ENCODE assay signal across 30 cellular contexts in the genomic region with DNA sequence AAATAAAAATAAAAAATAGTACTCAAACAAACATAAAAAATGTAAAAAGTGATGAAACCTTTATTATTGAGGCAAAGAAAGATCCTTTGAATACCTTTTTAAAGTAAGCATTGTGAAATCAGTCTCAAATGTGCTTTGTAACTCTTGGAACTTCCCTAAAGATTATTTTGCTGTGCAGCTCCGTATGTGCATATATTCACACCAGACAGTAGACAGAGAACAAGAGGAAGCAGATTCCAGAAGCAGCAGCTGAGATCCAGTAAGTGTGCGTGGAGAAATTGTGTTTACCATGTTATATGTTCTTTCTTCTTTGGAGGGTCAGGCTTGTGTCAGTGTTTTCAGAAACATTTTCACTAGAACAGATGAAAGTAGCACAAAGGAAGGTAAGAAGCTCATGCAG.
DNase-seq lines count a peak whose midpoint lies in the region; ATAC-seq, FAIRE-seq and TF ChIP-seq lines count a peak whose summit lies in the region.
"Had no signal": no experiment of that assay in that cellular context is flagged by ENCODE, and none has a peak within 500 bp of the region (broad histone marks: within the 10 kb centered on the region; RNA-seq: fewer than 3 reads in every experiment).

No MANE protein-coding gene starts in this region.

- no peak overlapping the region for H4K8ac ChIP-seq in mesenchymal stem cell (ENCODE audit: low read length)

- no peak overlapping the region for H3K14ac ChIP-seq in mesenchymal stem cell (ENCODE audit: low read length in 2 of 2)

- no peak overlapping the region for H2AK5ac ChIP-seq in mesenchymal stem cell (ENCODE audit: low read length, severe bottlenecking)

- 52% methylated on average over 2 of the region's 2 CpGs for WGBS in mesenchymal stem cell
- 51% methylated on average over 2 of the region's 2 CpGs for WGBS in esophagus muscularis mucosa

- no peak overlapping the region for H3K4ac ChIP-seq in mesenchymal stem cell (ENCODE audit: low read depth in 1 of 2, low read length in 2 of 2)

- FAIRE-seq in GM19239 (lab: Jason Lieb, UNC): no peak

- H4K91ac ChIP-seq in mesenchymal stem cell (ENCODE audit: low read length): no peak overlapping the region

- no peak overlapping the region for H3K18ac ChIP-seq in mesenchymal stem cell (ENCODE audit: low read depth in 1 of 2, low read length in 2 of 2)

- H3K4me1 ChIP-seq in mesenchymal stem cell (ENCODE audit: control insufficient read depth, insufficient read depth, low read depth, low read length) (no peaks in the 10 kb centered on the region), esophagus muscularis mucosa (no peaks in the 10 kb centered on the region), colonic mucosa (no peaks in the 10 kb centered on the region)
- H3K4me1 ChIP-seq: ascending aorta, BE2C, gastroesophageal sphincter, tibial nerve had no signal

- intact Hi-C loops in esophagus muscularis mucosa (cut with DNase I) (no loop called here), colonic mucosa (cut with DNase I) (no loop called here)

- H2BK12ac ChIP-seq in mesenchymal stem cell (ENCODE audit: low read length in 2 of 2): no peak overlapping the region

- H2BK5ac ChIP-seq in mesenchymal stem cell (ENCODE audit: low read depth, low read length, poor library complexity, severe bottlenecking): no peak overlapping the region

- no peak for TF ChIP-seq POLR2A in esophagus muscularis mucosa (IDR thresholded peaks at IDR 0.05; ENCODE audit: low read depth)

- H3K9me3 ChIP-seq in mesenchymal stem cell (ENCODE audit: control insufficient read depth, low read length) (no peaks in the 10 kb centered on the region), esophagus muscularis mucosa (no peaks in the 10 kb centered on the region), colonic mucosa (no peaks in the 10 kb centered on the region)
- H3K9me3 ChIP-seq: ascending aorta, BE2C had no signal

- H3K36me3 ChIP-seq in mesenchymal stem cell (ENCODE audit: control insufficient read depth in 1 of 2, insufficient read depth in 2 of 2, low read depth in 1 of 2, low read length in 2 of 2) (no peaks in the 10 kb centered on the region), esophagus muscularis mucosa (no peaks in the 10 kb centered on the region), colonic mucosa (no peaks in the 10 kb centered on the region)
- H3K36me3 ChIP-seq: ascending aorta, BE2C, cardiac muscle cell, gastroesophageal sphincter, tibial nerve had no signal

- no peak overlapping the region for H3K23ac ChIP-seq in mesenchymal stem cell (ENCODE audit: low read length in 2 of 2)

- no peak for TF ChIP-seq EP300 in esophagus muscularis mucosa (IDR thresholded peaks at IDR 0.05)

- H3K79me1 ChIP-seq in mesenchymal stem cell (replicated peaks; ENCODE audit: low read length, poor library complexity, severe bottlenecking): no peaks in the 10 kb centered on the region

- H3K27ac ChIP-seq in mesenchymal stem cell (ENCODE audit: low read length, poor library complexity, severe bottlenecking) (no peak overlapping the region), esophagus muscularis mucosa (replicated peaks in 1 of 4) (no peak overlapping the region), colonic mucosa (no peak overlapping the region)
- H3K27ac ChIP-seq: ascending aorta, cardiac muscle cell, gastroesophageal sphincter, tibial nerve had no signal

- H3K4me3 ChIP-seq in mesenchymal stem cell (ENCODE audit: insufficient read depth in 1 of 2, low read depth in 1 of 2, low read length in 2 of 2): no peak overlapping the region
- no peak overlapping the region for H3K4me3 ChIP-seq in esophagus muscularis mucosa
- H3K4me3 ChIP-seq in colonic mucosa: no peak overlapping the region
- H3K4me3 ChIP-seq: ascending aorta, cardiac muscle cell, gastroesophageal sphincter, tibial nerve had no signal

- no peak overlapping the region for H3K4me2 ChIP-seq in mesenchymal stem cell (ENCODE audit: low read length, poor library complexity, severe bottlenecking)

- no peak for TF ChIP-seq CTCF in esophagus muscularis mucosa (IDR thresholded peaks at IDR 0.05)
- no peak for TF ChIP-seq CTCF in colonic mucosa (IDR thresholded peaks at IDR 0.05)

- H3K27me3 ChIP-seq in mesenchymal stem cell (ENCODE audit: control insufficient read depth in 1 of 2, insufficient read depth in 1 of 2, low read length in 2 of 2) (no peaks in the 10 kb centered on the region), esophagus muscularis mucosa (no peaks in the 10 kb centered on the region), colonic mucosa (no peaks in the 10 kb centered on the region)
- H3K27me3 ChIP-seq: ascending aorta, BE2C, cardiac muscle cell, gastroesophageal sphincter, tibial nerve had no signal

- no peak overlapping the region for H2BK120ac ChIP-seq in mesenchymal stem cell (ENCODE audit: low read depth, low read length)

- ATAC-seq in esophagus mucosa: no peak
- ATAC-seq: activated CD4-positive, alpha-beta T cell treated with anti-CD3 and anti-CD28 coated beads for 36 hours; gastroesophageal sphincter; left colon; stimulated activated naive CD8-positive, alpha-beta T cell treated with anti-CD3 and anti-CD28 coated beads, Interleukin-15, Interleukin-2, amounts not matched to agents 100 U/mL and 50 U/mL, for 24 hours had no signal

- no peak overlapping the region for H2AFZ ChIP-seq in mesenchymal stem cell (ENCODE audit: low read depth, low read length)

- DNase-seq in AML-193 (lab: John Stamatoyannopoulos, UW) (peak; percentile 81 to 89), Kasumi-1 (lab: John Stamatoyannopoulos, UW) (peak; percentile 42 to 47), SKM-1 treated with dmso at 0.1 percent for 144 hours (lab: John Stamatoyannopoulos, UW; ENCODE audit: unreplicated experiment) (peak; percentile 86), mesenchymal stem cell (peak; percentile 3), GM19239 (ENCODE audit: insufficient read length, low spot score) (no peak), esophagus muscularis mucosa (ENCODE audit: extremely low spot score) (no peak), colonic mucosa (no peak)
- DNase-seq: activated CD4-positive, alpha-beta T cell treated with anti-CD3 and anti-CD28 coated beads for 36 hours; activated naive CD8-positive, alpha-beta T cell treated with anti-CD3 and anti-CD28 coated beads, Interleukin-2, amount 10 ng/mL, durations not matched to agents 7 days and 5 days; activated T-cell treated with anti-CD3 and anti-CD28 coated beads for 4 hours; BE2C; cortex of kidney; H7; hypothalamus; immature natural killer cell; left colon; MV-4-11; NCI-H146; NCI-H2107; NCI-H446; NCI-H82; nucleus accumbens; SHP77; stimulated activated naive CD8-positive, alpha-beta T cell treated with anti-CD3 and anti-CD28 coated beads, Interleukin-15, Interleukin-2, amounts not matched to agents 100 U/mL and 50 U/mL, for 24 hours; T-helper 1 cell had no signal

- no peak overlapping the region for H2BK15ac ChIP-seq in mesenchymal stem cell (ENCODE audit: low read depth, poor library complexity, severe bottlenecking)

- no peak overlapping the region for H3K9ac ChIP-seq in mesenchymal stem cell (ENCODE audit: low read length)
- no peak overlapping the region for H3K9ac ChIP-seq in colonic mucosa (ENCODE audit: low read depth in 2 of 2, low read length in 2 of 2)

Comparison
In these comparisons a context has a peak if more than half of its experiments do, and no peak if none do; other contexts are left out.
1. DNase-seq: peak in AML-193 (2 of 2), Kasumi-1 (2 of 2), SKM-1 treated with dmso at 0.1 percent for 144 hours (single experiment) and mesenchymal stem cell (single experiment); none in GM19239 (single experiment), esophagus muscularis mucosa (single experiment) and colonic mucosa (single experiment).